20 cellular contexts compared by ENCODE assay signal in genomic region chr10:70974920-70975319, GRCh38.
DNase-seq lines count a peak whose midpoint lies in the region; ATAC-seq, FAIRE-seq and TF ChIP-seq lines count a peak whose summit lies in the region.
"Had no signal": no experiment of that assay in that cellular context is flagged by ENCODE, and none has a peak within 500 bp of the region (broad histone marks: within the 10 kb centered on the region; RNA-seq: fewer than 3 reads in every experiment).

No MANE protein-coding gene starts in this region.

- H3K27ac Mint-ChIP-seq in H9 = no peak overlapping the region; a peak in 1 of 7 replicates
- no peak overlapping the region for H3K27ac Mint-ChIP-seq in chondrocyte (ENCODE audit: unreplicated experiment)
- H3K27ac Mint-ChIP-seq: CD14-positive monocyte; CD4-positive, alpha-beta T cell; GM23338 had no signal

- no peak overlapping the region for H2AK5ac ChIP-seq in H9 (ENCODE audit: insufficient read length, low read length)

- H3K4ac ChIP-seq in H9 (ENCODE audit: low read depth, low read length) = no peak overlapping the region

- ATAC-seq in GM21381 (IDR thresholded peaks at IDR 0.05; ENCODE audit: unreplicated experiment) (no peak), GM21367 (IDR thresholded peaks at IDR 0.05; ENCODE audit: unreplicated experiment) (no peak)
- ATAC-seq: GM23338 had no signal

- no peak overlapping the region for H2BK12ac ChIP-seq in H9 (ENCODE audit: insufficient read length, low read depth, low read length)

- no peaks in the 10 kb centered on the region; the same call in 1 of the 2 replicates for H3K27me3 ChIP-seq in H9 (ENCODE audit: insufficient read depth, low read length)
- H3K27me3 ChIP-seq in spleen (replicated peaks in 1 of 7) = peaks cover 0 to 22% (median 0%) of the 10 kb centered on the region in 7 donors
- H3K27me3 ChIP-seq: BE2C; BLaER1 treated with 17β-estradiol and CSF1 and Interleukin-3, amounts not matched to agents 10 nM and 100 nM had no signal

- no peak overlapping the region for H2BK5ac ChIP-seq in H9 (ENCODE audit: insufficient read length, low read length)

- no peak overlapping the region for H3K14ac ChIP-seq in H9 (ENCODE audit: insufficient read depth, low read length)

- H2AFZ ChIP-seq in H9 (ENCODE audit: low read length) = no peak overlapping the region
- H2AFZ ChIP-seq: GM23338 had no signal

- H3K9me3 ChIP-seq in H9 (ENCODE audit: control insufficient read depth, low read depth, low read length) (no peaks in the 10 kb centered on the region), HEK293 (ENCODE audit: control insufficient read depth, insufficient read depth, low read depth, low read length) (no peaks in the 10 kb centered on the region; the same call in 1 of the 2 replicates), spleen (peaks cover 0 to 35% (median 11%) of the 10 kb centered on the region in 8 donors)
- H3K9me3 ChIP-seq: BE2C, HAP-1 had no signal

- CTCF ChIA-PET in HEK293 (lab: Yijun Ruan, JAX) = interaction anchor here (0.6 to 1.8 kb wide), 2 partner anchors 49 to 1075 kb away, joined by 3 to 6 read pairs; no protein-coding TSS in a partner anchor

- H3K56ac ChIP-seq in H9 (ENCODE audit: insufficient read length, low read depth, low read length) = no peak overlapping the region

- peaks cover 2% of the 10 kb centered on the region; the same call in 1 of the 2 replicates for H3K4me1 ChIP-seq in H9 (ENCODE audit: insufficient read depth, low read length)
- no peaks in the 10 kb centered on the region; the same call in 1 of the 2 replicates for H3K4me1 ChIP-seq in HEK293 (ENCODE audit: control insufficient read depth, insufficient read depth, low read length)
- H3K4me1 ChIP-seq in spleen = no peaks in the 10 kb centered on the region
- H3K4me1 ChIP-seq: BLaER1 treated with 17β-estradiol and CSF1 and Interleukin-3, amounts not matched to agents 10 nM and 100 nM; HAP-1 had no signal

- no peak overlapping the region for H3K4me2 ChIP-seq in H9 (ENCODE audit: insufficient read depth, insufficient read length, low read length)
- H3K4me2 ChIP-seq: BLaER1 treated with 17β-estradiol and CSF1 and Interleukin-3, amounts not matched to agents 10 nM and 100 nM; GM23338 had no signal

- no peak overlapping the region for H3T11ph ChIP-seq in H9 (ENCODE audit: low read length)

- H3K23me2 ChIP-seq in H9 (ENCODE audit: insufficient read length, low read depth, low read length, poor library complexity, severe bottlenecking) = no peaks in the 10 kb centered on the region

- no peak overlapping the region for H4K91ac ChIP-seq in H9 (ENCODE audit: insufficient read length, low read depth, low read length)

- POLR2A ChIA-PET in HEK293 (lab: Yijun Ruan, JAX) = no interaction called here

- no peak overlapping the region for H4K8ac ChIP-seq in H9 (replicated peaks; ENCODE audit: insufficient read length, low read depth, low read length)

- no peak for FAIRE-seq in HTR-8/SVneo (lab: Jason Lieb, UNC)
- FAIRE-seq: A549, GM12891, GM18507 had no signal

- H3K36me3 Mint-ChIP-seq in H9 (ENCODE audit: insufficient read depth in 1 of 3, low read depth in 3 of 3) = peaks cover 3 to 17% (median 4%) of the 10 kb centered on the region in 3 experiments; a peak in 5 of 7 replicates
- H3K36me3 Mint-ChIP-seq in chondrocyte (ENCODE audit: low read depth) = peaks cover 7% of the 10 kb centered on the region
- H3K36me3 Mint-ChIP-seq: CD14-positive monocyte had no signal

- H3K23ac ChIP-seq in H9 (ENCODE audit: insufficient read length, low read depth, low read length) = no peak overlapping the region

- H4K20me1 ChIP-seq in H9 (ENCODE audit: control insufficient read depth, insufficient read depth, insufficient read length) = no peaks in the 10 kb centered on the region
- H4K20me1 ChIP-seq: BLaER1 treated with 17β-estradiol and CSF1 and Interleukin-3, amounts not matched to agents 10 nM and 100 nM had no signal

- no peak overlapping the region for H4K5ac ChIP-seq in H9 (ENCODE audit: insufficient read length, low read depth, low read length)

- H3K4me3 Mint-ChIP-seq in H9 (no peak overlapping the region), chondrocyte (ENCODE audit: unreplicated experiment) (no peak overlapping the region)
- H3K4me3 Mint-ChIP-seq: CD4-positive, alpha-beta T cell; CD8-positive, alpha-beta memory T cell; GM23338 had no signal

- no peak overlapping the region for H3K9ac ChIP-seq in H9 (ENCODE audit: extremely low read depth, insufficient read length, low read length)
- H3K9ac ChIP-seq: BLaER1 treated with 17β-estradiol and CSF1 and Interleukin-3, amounts not matched to agents 10 nM and 100 nM had no signal

- no peak overlapping the region for H3K27ac ChIP-seq in H9 (ENCODE audit: insufficient read length, low read depth, low read length)
- H3K27ac ChIP-seq in HEK293 (ENCODE audit: extremely low read depth, low read depth, low read length) = no peak overlapping the region
- H3K27ac ChIP-seq in spleen = no peak overlapping the region
- H3K27ac ChIP-seq: BLaER1 treated with 17β-estradiol and CSF1 and Interleukin-3, amounts not matched to agents 10 nM and 100 nM had no signal

- intact Hi-C loops in spleen (cut with DNase I; ENCODE audit: low total_unique reads) = no loop called here

- DNase-seq in H9 (no peak), chondrocyte (ENCODE audit: low spot score) (peak; percentile 47), spleen (peak; percentile 45), HTR-8/SVneo (ENCODE audit: insufficient read length, low spot score) (no peak)
- DNase-seq: AML-193; CD4-positive, alpha-beta T cell; CD8-positive, alpha-beta memory T cell; DMS79 treated with DMSO at 0.1 percent for 48 hours; GF-D8 had no signal

- no peak overlapping the region for H2BK15ac ChIP-seq in H9 (ENCODE audit: low read depth, low read length)

- H3K4me3 ChIP-seq in HEK293 (ENCODE audit: low read depth, low read length) = no peak overlapping the region
- H3K4me3 ChIP-seq in spleen = no peak overlapping the region
- H3K4me3 ChIP-seq: A549; BLaER1 treated with 17β-estradiol and CSF1 and Interleukin-3, amounts not matched to agents 10 nM and 100 nM; GM23338; HAP-1 had no signal

- peaks cover 17 to 19% of the 10 kb centered on the region in 2 experiments for H3K4me1 Mint-ChIP-seq in H9
- H3K4me1 Mint-ChIP-seq in chondrocyte (ENCODE audit: low read depth) = no peaks in the 10 kb centered on the region
- H3K4me1 Mint-ChIP-seq: CD14-positive monocyte; CD8-positive, alpha-beta memory T cell had no signal

- H3K36me3 ChIP-seq in HEK293 (ENCODE audit: control insufficient read depth in 2 of 2, insufficient read depth in 1 of 2, low read length in 2 of 2) (no peaks in the 10 kb centered on the region), spleen (no peaks in the 10 kb centered on the region)
- H3K36me3 ChIP-seq: BE2C; BLaER1 treated with 17β-estradiol and CSF1 and Interleukin-3, amounts not matched to agents 10 nM and 100 nM; HAP-1 had no signal

- TF ChIP-seq POLR2A in spleen (IDR thresholded peaks at IDR 0.05) = no peak

- no CpG with 5 or more reads among the region's 7 CpGs for WGBS in H9 (ENCODE audit: extremely low coverage, insufficient read length, low lambda C conversion rate)
- WGBS in spleen, 5 donors = 64 to 84% (median 77%) methylated on average over 7 of the region's 7 CpGs

- peaks cover 40% of the 10 kb centered on the region for H3K27me3 Mint-ChIP-seq in H9 (ENCODE audit: low read depth)
- peaks cover 52% of the 10 kb centered on the region for H3K27me3 Mint-ChIP-seq in chondrocyte (ENCODE audit: low read depth)

- H3K79me2 ChIP-seq in H9 (ENCODE audit: insufficient read depth, low read length) = no peaks in the 10 kb centered on the region

- H3K18ac ChIP-seq in H9 (ENCODE audit: insufficient read length, low read depth, low read length) = peak overlapping the region; percentile 48

- H2BK20ac ChIP-seq in H9 (ENCODE audit: low read depth, low read length, poor library complexity, severe bottlenecking) = no peak overlapping the region

- H3K9me3 Mint-ChIP-seq in H9 (peaks cover 16 to 19% of the 10 kb centered on the region in 2 experiments), chondrocyte (ENCODE audit: low read depth) (peaks cover 22% of the 10 kb centered on the region)

- no peak overlapping the region for H2BK120ac ChIP-seq in H9 (ENCODE audit: low read depth, low read length, poor library complexity, severe bottlenecking)

- TF ChIP-seq CTCF in H9 (conservative IDR thresholded peaks at IDR 0.05) = no peak
- no peak for TF ChIP-seq CTCF in HEK293 (tag by site-specific recombination; IDR thresholded peaks at IDR 0.05)
- TF ChIP-seq CTCF in chondrocyte (IDR thresholded peaks at IDR 0.05) = no peak
- TF ChIP-seq CTCF in spleen (IDR thresholded peaks at IDR 0.05 in 8 of 11, conservative IDR thresholded peaks at IDR 0.05 in 3 of 11) = no peak

- H3K79me1 ChIP-seq in H9 (ENCODE audit: insufficient read depth, low read depth, low read length, poor library complexity, severe bottlenecking) = no peaks in the 10 kb centered on the region

TF ChIP-seq in HEK293, 187 proteins besides CTCF, POLR2A, EP300 and RAD21:
- TF ChIP-seq EGR2 (tag by site-specific recombination; IDR thresholded peaks at IDR 0.05; ENCODE audit: low read depth) = peak; percentile 91
- TF ChIP-seq ZNF366 (tag by site-specific recombination; conservative IDR thresholded peaks at IDR 0.05) = no peak
- TF ChIP-seq ZFHX2 (tag by site-specific recombination; conservative IDR thresholded peaks at IDR 0.05) = peak; percentile 85
- no peak for TF ChIP-seq ZNF133 (tag by site-specific recombination; IDR thresholded peaks at IDR 0.05)

Comparison
In these comparisons a context has a peak if more than half of its experiments do, and no peak if none do; other contexts are left out.
1. DNase-seq: peak in chondrocyte (single experiment) and spleen (single experiment); none in H9 (single experiment) and HTR-8/SVneo (single experiment).